ENCODE assay signal across 8 cellular contexts in genomic region chr6:52994789-52995078, GRCh38. TPM values are rescaled to one million over a fixed set of nuclear protein-coding genes. Genes with fewer than 3 reads are reported as not detected.
A peak's percentile ranks its signal among the peaks of the same experiment; 100 is the strongest.
DNase-seq lines count a peak whose midpoint lies in the region; ATAC-seq, FAIRE-seq and TF ChIP-seq lines count a peak whose summit lies in the region.

No MANE protein-coding gene starts in this region.

- H3K79me2 ChIP-seq in PC-3 (ENCODE audit: low read length) (peaks cover 22% of the 10 kb centered on the region), GM12878 (ENCODE audit: control insufficient read depth, insufficient read depth, low read length) (no peaks in the 10 kb centered on the region)

- H2AFZ ChIP-seq in PC-3 (ENCODE audit: low read length) (peak overlapping the region; percentile 87), GM12878 (ENCODE audit: control insufficient read depth, low read depth, low read length) (peak overlapping the region; percentile 54)

- no peaks in the 10 kb centered on the region for H3K9me2 ChIP-seq in PC-3 (replicated peaks; ENCODE audit: low read length)

- SMC1A ChIA-PET in GM12878 (lab: Charles Lee; ENCODE audit: uncharacterized antibody, unreplicated experiment) = interaction anchor here (0.8 to 2.7 kb wide), 6 partner anchors 8 to 100 kb away, joined by 3 to 18 read pairs (median 3); partner anchors contain the start of gene FBXO9

- peak overlapping the region; percentile 89 for H3K4me3 ChIP-seq in PC-3 (ENCODE audit: low read length)
- H3K4me3 ChIP-seq in GM12878 = peak overlapping the region; percentile 97

- CTCF ChIA-PET in PC-3 (lab: Charles Lee) = interaction anchor here (0.6 kb wide), 1 partner anchor 1758 kb away, joined by 4 read pairs; no protein-coding TSS in a partner anchor
- CTCF ChIA-PET in GM12878 (lab: Yijun Ruan, JAX) = interaction anchor here (0.7 to 3.5 kb wide), 12 partner anchors 11 to 709 kb away, joined by 3 to 24 read pairs (median 4); no protein-coding TSS in a partner anchor

- DNase-seq in NCI-H2171 (lab: John Stamatoyannopoulos, UW) (peak; percentile 30), NCI-H2171 treated with DMSO at 0.1 percent for 48 hours (lab: John Stamatoyannopoulos, UW) (no peak), PC-3 (no peak), GM12878 (ENCODE audit: low read depth, low spot score) (no peak), iPS-NIHi11 (ENCODE audit: low spot score) (peak; percentile 59), OCI-M1 (lab: John Stamatoyannopoulos, UW) (no peak)
- DNase-seq in stimulated activated CD4-positive, alpha-beta T cell treated with anti-CD3 and anti-CD28 coated beads, Interleukin-15, amount 100 ng/mL, for 1 hour (ENCODE audit: low read depth in 1 of 2, low spot score in 1 of 2) = peak; percentile 8 to 12

- H3K4me2 ChIP-seq in PC-3 (ENCODE audit: low read length) (peak overlapping the region; percentile 95), GM12878 (ENCODE audit: control insufficient read depth, insufficient read depth) (peak overlapping the region; percentile 95)

- no peaks in the 10 kb centered on the region for H4K20me1 ChIP-seq in PC-3 (ENCODE audit: low read length)
- no peaks in the 10 kb centered on the region for H4K20me1 ChIP-seq in GM12878 (ENCODE audit: control insufficient read depth, insufficient read depth)

- RAD21 ChIA-PET in GM12878 (lab: Charles Lee; ENCODE audit: unreplicated experiment) = interaction anchor here (1.2 to 1.5 kb wide), 3 partner anchors 15 to 490 kb away, joined by 3 to 5 read pairs (median 3); no protein-coding TSS in a partner anchor

- H3K27me3 ChIP-seq in PC-3 (ENCODE audit: low read length) = no peaks in the 10 kb centered on the region
- H3K27me3 ChIP-seq in GM12878 (replicated peaks in 1 of 2; ENCODE audit: control insufficient read depth in 2 of 2, insufficient read depth in 2 of 2, low read length in 1 of 2) = no peaks in the 10 kb centered on the region

- in situ Hi-C loops in GM12878 (cut with MboI) = no loop called here

- TF ChIP-seq EP300 in GM12878 (IDR thresholded peaks at IDR 0.05; ENCODE audit: borderline replicate concordance in 1 of 2, control insufficient read depth in 1 of 2, low read depth in 2 of 2, low read length in 2 of 2) = no peak

- no peak for TF ChIP-seq POLR2A in GM12878 (IDR thresholded peaks at IDR 0.05; ENCODE audit: low read depth, low read length)

- intact Hi-C loops in PC-3 (cut with micrococcal nuclease) = loop anchor here (1.0 to 5.0 kb wide), 6 partner anchors 42 to 302 kb away; no protein-coding TSS in a partner anchor
- intact Hi-C loops in GM12878 (cut with micrococcal nuclease; ENCODE audit: unreplicated experiment) = loop anchor here (5.0 to 10.0 kb wide), 4 partner anchors 443 to 710 kb away; partner anchors contain the start of genes EFHC1 and MCM3

- no peaks in the 10 kb centered on the region for H3K9me3 ChIP-seq in PC-3 (ENCODE audit: low read length)
- H3K9me3 ChIP-seq in GM12878 (replicated peaks; ENCODE audit: control insufficient read depth, insufficient read depth, low read length) = no peaks in the 10 kb centered on the region

- no peaks in the 10 kb centered on the region for H3F3A ChIP-seq in PC-3 (ENCODE audit: low read length, unreplicated experiment)

- TF ChIP-seq RAD21 in GM12878 (IDR thresholded peaks at IDR 0.05; ENCODE audit: insufficient read depth, low read depth, low read length) = no peak

- POLR2A ChIA-PET in PC-3 (lab: Charles Lee; ENCODE audit: unreplicated experiment) = no interaction called here
- POLR2A ChIA-PET in GM12878 (lab: Charles Lee) = interaction anchor here (0.9 kb wide), 1 partner anchor 11 kb away, joined by 4 read pairs; no protein-coding TSS in a partner anchor

- TF ChIP-seq CTCF in PC-3 (conservative IDR thresholded peaks at IDR 0.05; ENCODE audit: low read depth, low read length) = no peak
- TF ChIP-seq CTCF in GM12878 (IDR thresholded peaks at IDR 0.05 in 2 of 3, conservative IDR thresholded peaks at IDR 0.05 in 1 of 3; ENCODE audit: control insufficient read depth in 2 of 3, extremely low read depth in 1 of 3, insufficient read depth in 1 of 3, low read depth in 3 of 3, low read length in 3 of 3) = no peak

- H3K36me3 ChIP-seq in PC-3 (ENCODE audit: low read depth, low read length) (no peaks in the 10 kb centered on the region), GM12878 (ENCODE audit: control insufficient read depth in 2 of 2, insufficient read depth in 2 of 2, low read length in 1 of 2) (no peaks in the 10 kb centered on the region)

- H3K4me1 ChIP-seq in PC-3 (ENCODE audit: insufficient read depth, low read length) (peaks cover 37% of the 10 kb centered on the region), GM12878 (ENCODE audit: control insufficient read depth, insufficient read depth, low read length) (no peaks in the 10 kb centered on the region)

- ATAC-seq in HG02852 (IDR thresholded peaks at IDR 0.05; ENCODE audit: unreplicated experiment) (peak; percentile 25), PC-3 (peak; percentile 5), GM12878 (peak; percentile 39)

- H3K9ac ChIP-seq in PC-3 (ENCODE audit: low read length) = peak overlapping the region; percentile 91
- H3K9ac ChIP-seq in GM12878 (ENCODE audit: control insufficient read depth, insufficient read depth, low read length) = peak overlapping the region; percentile 58

- no peak for FAIRE-seq in GM12878 (lab: Jason Lieb, UNC)

- 3% methylated on average over 17 of the region's 17 CpGs for WGBS in GM12878 (ENCODE audit: insufficient coverage, insufficient replicate concordance, low lambda C conversion rate, missing lambda C conversion rate)

- H3K27ac ChIP-seq in PC-3 (ENCODE audit: low read length) = peak overlapping the region; percentile 85
- peak overlapping the region; percentile 76 for H3K27ac ChIP-seq in GM12878 (ENCODE audit: control insufficient read depth, insufficient read depth)

- BruUV-seq in PC-3 (replicated peaks; lab: Mats Ljungman, UMichigan) (TSS peak; percentile 56), GM12878 (replicated peaks; lab: Mats Ljungman, UMichigan) (TSS peak; percentile 69)

TF ChIP-seq in GM12878, 131 proteins besides CTCF, POLR2A, EP300 and RAD21:
- TF ChIP-seq MXI1 (IDR thresholded peaks at IDR 0.05; ENCODE audit: low read depth, low read length) = peak; percentile 36; the same call in 1 of the 2 replicates
- no peak for TF ChIP-seq CHD1 (IDR thresholded peaks at IDR 0.05; ENCODE audit: low read depth, low read length)
- no peak for TF ChIP-seq RUNX3 (IDR thresholded peaks at IDR 0.05; ENCODE audit: low read length)
- no peak for TF ChIP-seq PRDM15 (CRISPR knock-in tag; IDR thresholded peaks at IDR 0.05)
- TF ChIP-seq NFIC (IDR thresholded peaks at IDR 0.05; ENCODE audit: low read depth, low read length) = no peak
- TF ChIP-seq GATAD2B (conservative IDR thresholded peaks at IDR 0.05; ENCODE audit: low read depth) = no peak
- no peak for TF ChIP-seq POLR2AphosphoS5 (IDR thresholded peaks at IDR 0.05; ENCODE audit: low read length)
TF ChIP-seq in GM12878: peak in this region for 1.

RNA-seq across cellular contexts. Expression of gene GSTA4, which starts 0.3 kb away (rescaled TPM):
- total RNA-seq in PC-3 (2014; rRNA removed) (10.1 and 20.9 TPM in 2 replicates), GM12878 (2014; rRNA removed) (2.9 and 5.3 TPM in 2 replicates), GM12878 (2014; rRNA removed; fragmentation: Illumina TruSeq; extraction: Trizol) (3.9 and 5.4 TPM in 2 replicates), GM12878 (2021) (3.4 and 4.7 TPM in 2 replicates)
- total RNA-seq in GM12878 (2013; cell fraction: nucleolus; rRNA removed) = 1.6 and 2.9 TPM in 2 replicates
- 1.4 TPM for polyA plus RNA-seq in GM12878 (2011; ENCODE audit: low read depth)
- polyA plus RNA-seq in GM12878 (2011; rRNA removed) (1.9 and 2.7 TPM in 2 replicates), GM12878 (2014; fragmentation: Illumina TruSeq; extraction: Trizol) (5.7 and 11.6 TPM in 2 replicates), GM12878 (2014; fragmentation: Nextera tagmentation; extraction: Ambion mirVana) (1 to 10 TPM; 8.6 to 9.7 TPM), GM12878 (2014; rRNA removed) (4.5 TPM in 2 replicates), GM12878 (2016; fragmentation: Nextera tagmentation; extraction: Ambion mirVana) (1 to 10 TPM; 4.4 TPM)
- polyA plus RNA-seq in GM12878 (2011; cell fraction: cytosol; rRNA removed) = 0.85 and 1.0 TPM in 2 replicates
- 0.61 and 0.64 TPM in 2 replicates for polyA plus RNA-seq in GM12878 (2011; cell fraction: nucleus; rRNA removed)
- polyA plus RNA-seq in GM12878 (2012) = 2.1 and 3.4 TPM in 2 replicates
- 1.1 and 1.6 TPM in 2 replicates for polyA minus RNA-seq in GM12878 (2011; rRNA and poly(A)+ RNA removed)
- polyA minus RNA-seq in GM12878 (2011; cell fraction: cytosol; rRNA and poly(A)+ RNA removed) = not detected in 2 replicates
- polyA minus RNA-seq in GM12878 (2011; cell fraction: nucleus; rRNA and poly(A)+ RNA removed) = 0.38 TPM in 1 of 2 replicates, not detected in the other

Comparison
In these comparisons a context has a peak if more than half of its experiments do, and no peak if none do; other contexts are left out.
1. DNase-seq: peak in NCI-H2171 (single experiment), iPS-NIHi11 (single experiment) and stimulated activated CD4-positive, alpha-beta T cell treated with anti-CD3 and anti-CD28 coated beads, Interleukin-15, amount 100 ng/mL, for 1 hour (2 of 2); none in NCI-H2171 treated with DMSO at 0.1 percent for 48 hours (single experiment), PC-3 (single experiment), GM12878 (single experiment) and OCI-M1 (single experiment).
2. Peak in every context shown above with its lines, with median percentiles within 50 percentile points of each other: ATAC-seq.